In genomic region chr9:105447814-105448812, GRCh38 we compare ENCODE assay signal across 8 cellular contexts. TPM values are rescaled to one million over a fixed set of nuclear protein-coding genes. Genes with fewer than 3 reads are reported as not detected.
A peak's percentile ranks its signal among the peaks of the same experiment; 100 is the strongest.
DNase-seq lines count a peak whose midpoint lies in the region; ATAC-seq and TF ChIP-seq lines count a peak whose summit lies in the region.

Gene FSD1L, plus strand, starts transcription at chr9:105448034. Its CDS starts 187 bp downstream, at chr9:105448221.

- no peaks in the 10 kb centered on the region for H3K27me3 ChIP-seq in liver (ENCODE audit: control insufficient read depth in 4 of 4, insufficient read depth in 4 of 4, low read length in 3 of 4)

- H3K27ac Mint-ChIP-seq in dendritic cell treated with granulocyte-macrophage colony-stimulating factor and Interleukin-4, amounts not matched to agents 40 ng/mL and 50 ng/mL, for 4 days: peak within 1 kb of the TSS; percentile 85

- H3K27ac ChIP-seq in liver (ENCODE audit: low read depth in 1 of 2, low read length in 2 of 2): no peak within 1 kb of the TSS

- DNase-seq in CD1c-positive myeloid dendritic cell (ENCODE audit: extremely low spot score) (peak; percentile 95), NCI-H524 treated with DMSO at 0.1 percent for 48 hours (lab: John Stamatoyannopoulos, UW) (peak; percentile 69)
- peak; percentile 71 for DNase-seq in activated CD4-positive, alpha-beta T cell treated with anti-CD3 and anti-CD28 coated beads, Interleukin-2, amount 50 U/mL, for 1 hour
- peak; percentile 83 for DNase-seq in stimulated activated CD4-positive, alpha-beta T cell treated with anti-CD3 and anti-CD28 coated beads, Interleukin-4, amount 100 ng/mL, for 24 hours

- H3K4me1 Mint-ChIP-seq in dendritic cell treated with granulocyte-macrophage colony-stimulating factor and Interleukin-4, amounts not matched to agents 40 ng/mL and 50 ng/mL, for 4 days (ENCODE audit: low read depth): peaks cover 35% of the 10 kb centered on the region

- TF ChIP-seq CTCF in liver (IDR thresholded peaks at IDR 0.05; ENCODE audit: low read depth, low read length, missing input control): peak; percentile 6

- peak; percentile 92 for ATAC-seq in GM19351 (IDR thresholded peaks at IDR 0.05; ENCODE audit: unreplicated experiment)
- peak; percentile 97 for ATAC-seq in HG03469 (IDR thresholded peaks at IDR 0.05; ENCODE audit: unreplicated experiment)

- H3K36me3 Mint-ChIP-seq in dendritic cell treated with granulocyte-macrophage colony-stimulating factor and Interleukin-4, amounts not matched to agents 40 ng/mL and 50 ng/mL, for 4 days (ENCODE audit: low read depth): no peaks in the 10 kb centered on the region

- H3K36me3 ChIP-seq in liver (ENCODE audit: control insufficient read depth in 4 of 4, insufficient read depth in 3 of 4, low read depth in 1 of 4, low read length in 3 of 4): no peaks in the 10 kb centered on the region

- no peaks in the 10 kb centered on the region for H3K9me3 ChIP-seq in liver (ENCODE audit: control insufficient read depth in 4 of 4, low read length in 3 of 4)

- H3K27me3 Mint-ChIP-seq in dendritic cell treated with granulocyte-macrophage colony-stimulating factor and Interleukin-4, amounts not matched to agents 40 ng/mL and 50 ng/mL, for 4 days: no peaks in the 10 kb centered on the region

- peaks cover 0 to 13% (median 8%) of the 10 kb centered on the region in 4 donors for H3K4me1 ChIP-seq in liver (ENCODE audit: control insufficient read depth in 4 of 4, insufficient read depth in 4 of 4, low read length in 3 of 4)

- peak within 1 kb of the TSS in 1 of 2 donors; percentile 23 for H3K9ac ChIP-seq in liver (ENCODE audit: low read depth in 1 of 2, low read length in 2 of 2)

- peak within 1 kb of the TSS; percentile 90 for H3K4me3 Mint-ChIP-seq in dendritic cell treated with granulocyte-macrophage colony-stimulating factor and Interleukin-4, amounts not matched to agents 40 ng/mL and 50 ng/mL, for 4 days

- H3K9me3 Mint-ChIP-seq in dendritic cell treated with granulocyte-macrophage colony-stimulating factor and Interleukin-4, amounts not matched to agents 40 ng/mL and 50 ng/mL, for 4 days: no peaks in the 10 kb centered on the region

- intact Hi-C loops in dendritic cell treated with granulocyte-macrophage colony-stimulating factor and Interleukin-4, amounts not matched to agents 40 ng/mL and 50 ng/mL, for 4 days (cut with micrococcal nuclease): loop anchor here (10.0 kb wide), 2 partner anchors 107 to 247 kb away; partner anchors contain the start of genes FKTN and TMEM38B

- TF ChIP-seq RAD21 in liver (IDR thresholded peaks at IDR 0.05): peak in 1 of 2 donors; percentile 64

- H3K4me3 ChIP-seq in liver (ENCODE audit: low read depth in 1 of 3, low read length in 3 of 3): peak within 1 kb of the TSS; percentile 64 to 87 (median 70)

- WGBS in liver: 2% methylated on average over 87 of the region's 87 CpGs

TF ChIP-seq in liver, 16 proteins besides CTCF, POLR2A, EP300 and RAD21:
- no peak for TF ChIP-seq YY1 (IDR thresholded peaks at IDR 0.05)
- TF ChIP-seq, protein P1, sequence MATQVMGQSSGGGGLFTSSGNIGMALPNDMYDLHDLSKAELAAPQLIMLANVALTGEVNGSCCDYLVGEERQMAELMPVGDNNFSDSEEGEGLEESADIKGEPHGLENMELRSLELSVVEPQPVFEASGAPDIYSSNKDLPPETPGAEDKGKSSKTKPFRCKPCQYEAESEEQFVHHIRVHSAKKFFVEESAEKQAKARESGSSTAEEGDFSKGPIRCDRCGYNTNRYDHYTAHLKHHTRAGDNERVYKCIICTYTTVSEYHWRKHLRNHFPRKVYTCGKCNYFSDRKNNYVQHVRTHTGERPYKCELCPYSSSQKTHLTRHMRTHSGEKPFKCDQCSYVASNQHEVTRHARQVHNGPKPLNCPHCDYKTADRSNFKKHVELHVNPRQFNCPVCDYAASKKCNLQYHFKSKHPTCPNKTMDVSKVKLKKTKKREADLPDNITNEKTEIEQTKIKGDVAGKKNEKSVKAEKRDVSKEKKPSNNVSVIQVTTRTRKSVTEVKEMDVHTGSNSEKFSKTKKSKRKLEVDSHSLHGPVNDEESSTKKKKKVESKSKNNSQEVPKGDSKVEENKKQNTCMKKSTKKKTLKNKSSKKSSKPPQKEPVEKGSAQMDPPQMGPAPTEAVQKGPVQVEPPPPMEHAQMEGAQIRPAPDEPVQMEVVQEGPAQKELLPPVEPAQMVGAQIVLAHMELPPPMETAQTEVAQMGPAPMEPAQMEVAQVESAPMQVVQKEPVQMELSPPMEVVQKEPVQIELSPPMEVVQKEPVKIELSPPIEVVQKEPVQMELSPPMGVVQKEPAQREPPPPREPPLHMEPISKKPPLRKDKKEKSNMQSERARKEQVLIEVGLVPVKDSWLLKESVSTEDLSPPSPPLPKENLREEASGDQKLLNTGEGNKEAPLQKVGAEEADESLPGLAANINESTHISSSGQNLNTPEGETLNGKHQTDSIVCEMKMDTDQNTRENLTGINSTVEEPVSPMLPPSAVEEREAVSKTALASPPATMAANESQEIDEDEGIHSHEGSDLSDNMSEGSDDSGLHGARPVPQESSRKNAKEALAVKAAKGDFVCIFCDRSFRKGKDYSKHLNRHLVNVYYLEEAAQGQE (IDR thresholded peaks at IDR 0.05): peak; percentile 19

RNA-seq across cellular contexts. Expression of gene FSD1L, which starts in this region (rescaled TPM):
- total RNA-seq in liver: 1 to 10 TPM; 2.8 to 3.6 TPM
- 1 to 10 TPM in 1 of 2 donors, under 1 TPM in 1; 0.38 to 1.0 TPM for polyA plus RNA-seq in liver
